ENCODE assay signal across 28 cellular contexts in the genomic region with DNA sequence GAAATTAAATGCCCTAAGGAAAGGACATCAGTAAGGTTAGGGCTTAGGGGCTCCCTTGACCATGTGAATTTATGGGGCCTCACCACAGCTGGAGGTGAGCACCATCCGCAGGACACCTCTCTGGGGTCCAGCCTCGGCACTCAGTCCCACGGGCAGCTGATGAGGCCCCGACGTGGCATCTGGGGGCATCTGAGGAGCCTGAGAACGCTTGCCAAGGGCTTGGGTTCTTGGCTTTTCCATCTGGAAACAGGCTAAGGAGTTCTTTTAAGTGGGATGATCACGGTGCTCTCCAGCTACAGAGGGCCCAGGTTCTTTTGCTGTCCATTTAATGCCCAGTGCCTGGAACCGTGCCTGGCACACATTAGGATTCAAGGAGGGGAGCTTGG. TPM values are rescaled to one million over a fixed set of nuclear protein-coding genes. Genes with fewer than 3 reads are reported as not detected.
"Had no signal": no experiment of that assay in that cellular context is flagged by ENCODE, and none has a peak within 500 bp of the region (broad histone marks: within the 10 kb centered on the region; RNA-seq: fewer than 3 reads in every experiment).

No MANE protein-coding gene starts in this region.

- H3K9me3 ChIP-seq: adrenal gland, body of pancreas, gastroesophageal sphincter, uterus had no signal

- H3K4me3 ChIP-seq: adrenal gland, body of pancreas, gastroesophageal sphincter, uterus had no signal

- H3K27ac Mint-ChIP-seq: activated CD8-positive, alpha-beta T cell treated with anti-CD3 and anti-CD28 coated beads for 36 hours; activated naive CD8-positive, alpha-beta T cell treated with anti-CD3 and anti-CD28 coated beads for 36 hours; activated T-helper 1 cell treated with anti-CD3 and anti-CD28 coated beads, Interleukin-12 subunit alpha, Interleukin-12 subunit beta, Interleukin-2, Interleukin-4 antibody, amounts not matched to agents 30 ng/mL and 10 ng/mL and 1 ng/mL, durations not matched to agents 14 hours and 24 hours and 36 hours; effector memory CD8-positive, alpha-beta T cell; natural killer cell; stimulated activated naive CD8-positive, alpha-beta T cell treated with anti-CD3 and anti-CD28 coated beads, Interleukin-15, amount 100 ng/mL, for 72 hours; T-helper 17 cell; type B pancreatic cell had no signal

- DNase-seq: activated CD4-positive, alpha-beta T cell treated with anti-CD3 and anti-CD28 coated beads, Interleukin-2, amount 50 U/mL, for 1 hour; activated CD4-positive, CD25-positive, alpha-beta regulatory T cell treated with anti-CD3 and anti-CD28 coated beads, Interleukin-2, amount 50 U/mL, for 72 hours; activated CD8-positive, alpha-beta memory T cell treated with anti-CD3 and anti-CD28 coated beads, Interleukin-2, amount 10 ng/mL, durations not matched to agents 7 days and 5 days; activated CD8-positive, alpha-beta T cell treated with anti-CD3 and anti-CD28 coated beads for 36 hours; activated effector memory CD4-positive, alpha-beta T cell treated with anti-CD3 and anti-CD28 coated beads, Interleukin-2, amount 50 U/mL, for 16 hours; activated naive CD4-positive, alpha-beta T cell treated with anti-CD3 and anti-CD28 coated beads for 36 hours; activated naive CD8-positive, alpha-beta T cell treated with anti-CD3 and anti-CD28 coated beads for 36 hours; activated T-cell treated with anti-CD3 and anti-CD28 coated beads for 4 hours; adrenal gland; body of pancreas; caudate nucleus; cortex of kidney; effector memory CD8-positive, alpha-beta T cell; erythroblast; kidney glomerular epithelial cell; mammary epithelial cell; natural killer cell; stimulated activated CD4-positive, alpha-beta T cell treated with anti-CD3 and anti-CD28 coated beads, Interleukin-2, amount 100 ng/mL, for 48 hours; stimulated activated naive CD8-positive, alpha-beta T cell treated with anti-CD3 and anti-CD28 coated beads, Interleukin-15, amount 100 ng/mL, for 72 hours; substantia nigra; T-helper 17 cell; T1000; uterus had no signal

- H3K27ac ChIP-seq: adrenal gland, body of pancreas, gastroesophageal sphincter, uterus had no signal

- H3K4me3 Mint-ChIP-seq: activated CD8-positive, alpha-beta memory T cell treated with anti-CD3 and anti-CD28 coated beads, Interleukin-2, amount 10 ng/mL, durations not matched to agents 7 days and 5 days; activated naive CD8-positive, alpha-beta T cell treated with anti-CD3 and anti-CD28 coated beads for 36 hours; effector memory CD8-positive, alpha-beta T cell; natural killer cell; T-helper 17 cell had no signal

- H3K36me3 Mint-ChIP-seq: activated naive CD8-positive, alpha-beta T cell treated with anti-CD3 and anti-CD28 coated beads for 36 hours; natural killer cell had no signal

- H3K9me3 Mint-ChIP-seq: activated CD8-positive, alpha-beta T cell treated with anti-CD3 and anti-CD28 coated beads for 36 hours; activated naive CD4-positive, alpha-beta T cell treated with anti-CD3 and anti-CD28 coated beads for 36 hours; activated naive CD8-positive, alpha-beta T cell treated with anti-CD3 and anti-CD28 coated beads for 36 hours; activated T-helper 1 cell treated with anti-CD3 and anti-CD28 coated beads, Interleukin-12 subunit alpha, Interleukin-12 subunit beta, Interleukin-2, Interleukin-4 antibody, amounts not matched to agents 30 ng/mL and 10 ng/mL and 1 ng/mL, durations not matched to agents 14 hours and 24 hours and 36 hours; effector memory CD8-positive, alpha-beta T cell; natural killer cell; stimulated activated naive CD8-positive, alpha-beta T cell treated with anti-CD3 and anti-CD28 coated beads, Interleukin-15, amount 100 ng/mL, for 72 hours; type B pancreatic cell had no signal

- ATAC-seq: activated CD8-positive, alpha-beta memory T cell treated with anti-CD3 and anti-CD28 coated beads, Interleukin-2, amount 10 ng/mL, durations not matched to agents 7 days and 5 days; activated CD8-positive, alpha-beta T cell treated with anti-CD3 and anti-CD28 coated beads for 36 hours; body of pancreas; effector memory CD8-positive, alpha-beta T cell; gastroesophageal sphincter; natural killer cell; stimulated activated naive CD8-positive, alpha-beta T cell treated with anti-CD3 and anti-CD28 coated beads, Interleukin-15, amount 100 ng/mL, for 72 hours; T-helper 17 cell had no signal

- H3K36me3 ChIP-seq: adrenal gland, gastroesophageal sphincter, uterus had no signal

RNA-seq across cellular contexts. Expression of a gene that starts 3.6 kb away (rescaled TPM):
- total RNA-seq: activated CD8-positive, alpha-beta memory T cell treated with anti-CD3 and anti-CD28 coated beads, Interleukin-2, amount 10 ng/mL, durations not matched to agents 7 days and 5 days; activated naive CD4-positive, alpha-beta T cell treated with anti-CD3 and anti-CD28 coated beads for 36 hours; activated T-helper 1 cell treated with anti-CD3 and anti-CD28 coated beads, Interleukin-12 subunit alpha, Interleukin-12 subunit beta, Interleukin-2, Interleukin-4 antibody, amounts not matched to agents 30 ng/mL and 10 ng/mL and 1 ng/mL, durations not matched to agents 14 hours and 24 hours and 36 hours; adrenal gland; aorta; body of pancreas; gastroesophageal sphincter; liver; natural killer cell; T-helper 17 cell; uterus had no signal
- polyA plus RNA-seq: liver, mammary epithelial cell had no signal
